ENCODE assay signal across 15 cellular contexts in genomic region chr10:91591792-91592165, GRCh38. TPM values are rescaled to one million over a fixed set of nuclear protein-coding genes. Genes with fewer than 3 reads are reported as not detected.
DNase-seq lines count a peak whose midpoint lies in the region; ATAC-seq and TF ChIP-seq lines count a peak whose summit lies in the region.
"Had no signal": no experiment of that assay in that cellular context is flagged by ENCODE, and none has a peak within 500 bp of the region (broad histone marks: within the 10 kb centered on the region; RNA-seq: fewer than 3 reads in every experiment).

No MANE protein-coding gene starts in this region.

- no peaks in the 10 kb centered on the region for H3K36me3 Mint-ChIP-seq in osteocyte (ENCODE audit: unreplicated experiment)

- TF ChIP-seq CTCF in heart left ventricle (IDR thresholded peaks at IDR 0.05) (no peak), fibroblast of the aortic adventitia (IDR thresholded peaks at IDR 0.05; ENCODE audit: insufficient read depth, low read length) (no peak), osteocyte (IDR thresholded peaks at IDR 0.05) (no peak), vagina (IDR thresholded peaks at IDR 0.05) (no peak)

- ATAC-seq in heart left ventricle (no peak), left cardiac atrium (no peak)

- no peak for TF ChIP-seq POLR2A in heart left ventricle (IDR thresholded peaks at IDR 0.05)
- no peak for TF ChIP-seq POLR2A in vagina (IDR thresholded peaks at IDR 0.05)

- H3K27ac Mint-ChIP-seq in osteocyte (ENCODE audit: unreplicated experiment), result peak overlapping the region; percentile 89
- H3K27ac Mint-ChIP-seq: dendritic cell treated with granulocyte-macrophage colony-stimulating factor and Interleukin-4, amounts not matched to agents 40 ng/mL and 50 ng/mL, for 4 days had no signal

- DNase-seq in heart left ventricle (no peak), left cardiac atrium (no peak), fibroblast of the aortic adventitia (ENCODE audit: low read depth) (peak; percentile 64), osteocyte (ENCODE audit: extremely low spot score, unreplicated experiment) (no peak), vagina (ENCODE audit: extremely low spot score in 2 of 2) (no peak), NCI-H1105 (lab: John Stamatoyannopoulos, UW) (no peak), NCI-H748 (lab: John Stamatoyannopoulos, UW; ENCODE audit: unreplicated experiment) (no peak)
- DNase-seq in activated CD4-positive, alpha-beta T cell treated with anti-CD3 and anti-CD28 coated beads, Interleukin-2, amount 50 U/mL, for 4 hours, result no peak
- DNase-seq: activated CD8-positive, alpha-beta memory T cell treated with anti-CD3 and anti-CD28 coated beads for 24 hours; activated gamma-delta T cell treated with Interleukin-2 at 50 U/mL for 16 hours; MM.1S; NCI-H2227 treated with DMSO at 0.1 percent for 48 hours; T1000 had no signal

- H3K36me3 ChIP-seq in heart left ventricle (no peaks in the 10 kb centered on the region), vagina (no peaks in the 10 kb centered on the region)

- H3K4me3 Mint-ChIP-seq in osteocyte (ENCODE audit: unreplicated experiment), result no peak overlapping the region
- H3K4me3 Mint-ChIP-seq: dendritic cell treated with granulocyte-macrophage colony-stimulating factor and Interleukin-4, amounts not matched to agents 40 ng/mL and 50 ng/mL, for 4 days had no signal

- H3K27ac ChIP-seq in heart left ventricle (peak overlapping the region; percentile 63 to 96 (median 88)), vagina (peak overlapping the region; percentile 82)

- H3K4me1 ChIP-seq in heart left ventricle (peaks cover 6 to 84% (median 67%) of the 10 kb centered on the region in 12 donors), vagina (peaks cover 72% of the 10 kb centered on the region)

- H3K27me3 Mint-ChIP-seq in osteocyte (ENCODE audit: unreplicated experiment), result no peaks in the 10 kb centered on the region
- H3K27me3 Mint-ChIP-seq: dendritic cell treated with granulocyte-macrophage colony-stimulating factor and Interleukin-4, amounts not matched to agents 40 ng/mL and 50 ng/mL, for 4 days had no signal

- H3K4me3 ChIP-seq in heart left ventricle (no peak overlapping the region), fibroblast of the aortic adventitia (ENCODE audit: low read depth, low read length) (no peak overlapping the region), vagina (no peak overlapping the region)
- H3K4me3 ChIP-seq: testis had no signal

- peaks cover 80% of the 10 kb centered on the region for H3K4me1 Mint-ChIP-seq in osteocyte (ENCODE audit: unreplicated experiment)

- intact Hi-C loops in heart left ventricle (cut with DNase I), result loop anchor here in 5 of 10 donors (2.0 to 5.0 kb wide), 4 partner anchors 17 to 41 kb away; partner anchors contain the start of gene PPP1R3C (in 4 of the 5)
- intact Hi-C loops in left cardiac atrium (cut with DNase I), result loop anchor here in 1 of 2 donors (5.0 kb wide), 1 partner anchor 41 kb away; the partner anchor contains the start of gene PPP1R3C
- intact Hi-C loops in vagina (cut with DNase I), result no loop called here

- no peaks in the 10 kb centered on the region for H3K9me3 Mint-ChIP-seq in osteocyte (ENCODE audit: unreplicated experiment)
- H3K9me3 Mint-ChIP-seq: dendritic cell treated with granulocyte-macrophage colony-stimulating factor and Interleukin-4, amounts not matched to agents 40 ng/mL and 50 ng/mL, for 4 days had no signal

- WGBS in heart left ventricle, 4 donors, result 26 to 44% (median 38%) methylated on average over 7 of the region's 7 CpGs

- H3K9me3 ChIP-seq in heart left ventricle (no peaks in the 10 kb centered on the region), vagina (no peaks in the 10 kb centered on the region)
- H3K9me3 ChIP-seq: testis had no signal

- H3K27me3 ChIP-seq in heart left ventricle, result no peaks in the 10 kb centered on the region
- H3K27me3 ChIP-seq in vagina, result no peaks in the 10 kb centered on the region
- H3K27me3 ChIP-seq: testis had no signal

RNA-seq across cellular contexts. Expression of gene PPP1R3C, which starts 41.1 kb away (rescaled TPM):
- total RNA-seq in heart left ventricle (100 to 1,000 TPM in 7 of 9 donors, 10 to 100 TPM in 2; 38.0 to 270 (median 150) TPM), left cardiac atrium (100 to 1,000 TPM; 173 to 184 TPM), fibroblast of the aortic adventitia (ENCODE audit: low replicate concordance) (41.1 and 92.6 TPM in 2 replicates), osteocyte (15.7 and 16.2 TPM in 2 replicates), vagina (26.3 TPM)
- polyA plus RNA-seq in heart left ventricle, result 10 to 100 TPM; 35.4 to 82.6 TPM
